Comparison of ENCODE assay signal across 4 cellular contexts in genomic region chr10:47725047-47725446, GRCh38. TPM values are rescaled to one million over a fixed set of nuclear protein-coding genes. Genes with fewer than 3 reads are reported as not detected.
"Had no signal": no experiment of that assay in that cellular context is flagged by ENCODE, and none has a peak within 500 bp of the region (broad histone marks: within the 10 kb centered on the region; RNA-seq: fewer than 3 reads in every experiment).

No MANE protein-coding gene starts in this region.

RNA-seq across cellular contexts. Expression of gene SYT15B, which starts 38.3 kb away (rescaled TPM):
- total RNA-seq: natural killer cell treated with Interleukin-12 subunit alpha and Interleukin-12 subunit beta and Interleukin-15 and Interleukin-18, amount 100 ng/mL, for 72 hours; pulmonary artery endothelial cell; skeletal muscle tissue had no signal
- polyA plus RNA-seq: naive thymus-derived CD8-positive, alpha-beta T cell had no signal
